ENCODE assay signal across 21 cellular contexts in the genomic region with DNA sequence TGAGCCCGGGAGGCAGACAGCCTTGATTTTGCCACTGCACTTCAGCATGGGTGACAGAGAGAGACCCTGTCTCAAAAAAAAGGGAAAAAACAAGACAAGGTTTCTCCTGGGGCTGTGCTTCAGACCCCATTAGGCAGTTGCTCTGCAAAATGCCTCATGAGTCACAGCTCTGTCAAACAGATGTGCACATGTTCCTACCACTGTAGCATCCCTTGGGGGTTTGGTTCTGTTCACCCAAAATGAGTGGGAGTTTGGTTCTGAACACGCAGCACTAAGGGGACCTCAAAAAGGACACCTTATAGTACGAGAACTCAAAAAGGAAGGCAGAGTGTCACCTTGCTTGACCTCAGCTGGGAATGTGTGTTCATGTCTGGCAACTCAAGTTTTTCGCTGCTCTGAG.
"Had no signal": no experiment of that assay in that cellular context is flagged by ENCODE, and none has a peak within 500 bp of the region (broad histone marks: within the 10 kb centered on the region; RNA-seq: fewer than 3 reads in every experiment).

No MANE protein-coding gene starts in this region.

- H2AFZ ChIP-seq: PC-9 had no signal

- H3K4me1 ChIP-seq: ascending aorta had no signal

- H3K4me3 ChIP-seq: ascending aorta, body of pancreas, PC-9 had no signal

- H3K4me2 ChIP-seq: PC-9 had no signal

- H3K27me3 ChIP-seq: ascending aorta, body of pancreas had no signal

- DNase-seq: activated CD4-positive, alpha-beta T cell treated with anti-CD3 and anti-CD28 coated beads for 4 hours; activated CD8-positive, alpha-beta memory T cell treated with anti-CD3 and anti-CD28 coated beads, Interleukin-2, amount 50 U/mL, for 4 hours; activated CD8-positive, alpha-beta T cell treated with anti-CD3 and anti-CD28 coated beads for 36 hours; activated effector memory CD4-positive, alpha-beta T cell treated with Interleukin-2 at 50 U/mL for 16 hours; activated naive CD4-positive, alpha-beta T cell; amniotic stem cell; body of pancreas; MM.1S; NCI-H1048; NCI-H146; NCI-H187 treated with DMSO at 0.1 percent for 48 hours; NCI-H2081 treated with DMSO at 0.1 percent for 48 hours; NCI-H446; NCI-H524; PC-9; SIG-M5; T-cell had no signal

- H3K9me3 Mint-ChIP-seq: activated CD8-positive, alpha-beta T cell treated with anti-CD3 and anti-CD28 coated beads for 36 hours; activated naive CD4-positive, alpha-beta T cell treated with anti-CD3 and anti-CD28 coated beads, Interleukin-2, amount 50 U/mL, for 24 hours; central memory CD8-positive, alpha-beta T cell; T-cell had no signal

- H3K36me3 ChIP-seq: ascending aorta had no signal

- H3K36me3 Mint-ChIP-seq: activated naive CD4-positive, alpha-beta T cell treated with anti-CD3 and anti-CD28 coated beads, Interleukin-2, amount 50 U/mL, for 24 hours; T-cell had no signal

- H3K27ac Mint-ChIP-seq: activated CD8-positive, alpha-beta T cell treated with anti-CD3 and anti-CD28 coated beads for 36 hours; activated naive CD4-positive, alpha-beta T cell treated with anti-CD3 and anti-CD28 coated beads, Interleukin-2, amount 50 U/mL, for 24 hours; T-cell had no signal

- H3K27ac ChIP-seq: ascending aorta, body of pancreas, PC-9, VCaP had no signal

- ATAC-seq: activated CD8-positive, alpha-beta T cell treated with anti-CD3 and anti-CD28 coated beads for 36 hours; body of pancreas; T-cell had no signal

- H3K9me3 ChIP-seq: ascending aorta, body of pancreas had no signal

- H3K4me1 Mint-ChIP-seq: activated naive CD4-positive, alpha-beta T cell treated with anti-CD3 and anti-CD28 coated beads, Interleukin-2, amount 50 U/mL, for 24 hours; central memory CD8-positive, alpha-beta T cell; T-cell had no signal

- H3K4me3 Mint-ChIP-seq: activated CD8-positive, alpha-beta T cell treated with anti-CD3 and anti-CD28 coated beads for 36 hours; activated naive CD4-positive, alpha-beta T cell treated with anti-CD3 and anti-CD28 coated beads, Interleukin-2, amount 50 U/mL, for 24 hours; central memory CD8-positive, alpha-beta T cell; T-cell had no signal
